Comparison of ENCODE assay signal across 1 cellular context in the genomic region with DNA sequence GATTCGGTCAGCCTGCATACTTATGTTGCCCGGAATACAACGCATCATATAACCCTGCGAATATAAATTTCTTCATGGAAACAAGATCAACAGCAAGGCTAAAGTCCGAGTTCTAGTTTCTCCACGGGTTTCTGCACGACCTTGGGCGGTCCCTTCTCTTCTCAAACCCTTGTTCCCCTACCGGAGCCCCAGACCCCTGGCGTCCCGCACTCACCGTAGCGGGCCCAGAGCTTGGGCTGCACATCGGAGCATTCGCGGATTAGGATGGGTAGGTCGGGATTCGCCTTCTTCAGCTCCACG.
TF ChIP-seq lines count a peak whose summit lies in the region.

No MANE protein-coding gene starts in this region.

TF ChIP-seq in HepG2, 621 proteins besides CTCF, POLR2A, EP300 and RAD21:
- TF ChIP-seq RBM22 (optimal IDR thresholded peaks at IDR 0.05; ENCODE audit: low read length), result peak; percentile 8
- TF ChIP-seq ZNF414 (CRISPR knock-in tag; IDR thresholded peaks at IDR 0.05), result no peak
- TF ChIP-seq FOSL1 (CRISPR knock-in tag; IDR thresholded peaks at IDR 0.05; ENCODE audit: borderline replicate concordance), result no peak
- no peak for TF ChIP-seq ZNF646 (CRISPR knock-in tag; IDR thresholded peaks at IDR 0.05)
- TF ChIP-seq ZFYVE20 (CRISPR knock-in tag; IDR thresholded peaks at IDR 0.05; ENCODE audit: borderline replicate concordance, low read depth), result 0 out of 2 replicates have a peak, but pooled peaks have one; percentile 2
- no peak for TF ChIP-seq ZNF772 (CRISPR knock-in tag; IDR thresholded peaks at IDR 0.05)
- TF ChIP-seq ZNF136 (CRISPR knock-in tag; IDR thresholded peaks at IDR 0.05; ENCODE audit: low read depth), result no peak
- no peak for TF ChIP-seq ZHX2 (IDR thresholded peaks at IDR 0.05; ENCODE audit: low read depth)
- TF ChIP-seq ZHX2 (CRISPR knock-in tag; IDR thresholded peaks at IDR 0.05; ENCODE audit: borderline replicate concordance), result no peak
- TF ChIP-seq ZNF720 (CRISPR knock-in tag; IDR thresholded peaks at IDR 0.05), result no peak
- TF ChIP-seq ZNF556 (CRISPR knock-in tag; IDR thresholded peaks at IDR 0.05; ENCODE audit: borderline replicate concordance), result no peak
- 0 out of 2 replicates have a peak, but pooled peaks have one; percentile 10 for TF ChIP-seq ZSCAN21 (CRISPR knock-in tag; IDR thresholded peaks at IDR 0.05; ENCODE audit: borderline replicate concordance)
- no peak for TF ChIP-seq MTF2 (CRISPR knock-in tag; IDR thresholded peaks at IDR 0.05; ENCODE audit: borderline replicate concordance)
- no peak for TF ChIP-seq ZNF367 (CRISPR knock-in tag; IDR thresholded peaks at IDR 0.05; ENCODE audit: borderline replicate concordance)
- no peak for TF ChIP-seq KAT8 (CRISPR knock-in tag; IDR thresholded peaks at IDR 0.05)
- TF ChIP-seq, protein P1, sequence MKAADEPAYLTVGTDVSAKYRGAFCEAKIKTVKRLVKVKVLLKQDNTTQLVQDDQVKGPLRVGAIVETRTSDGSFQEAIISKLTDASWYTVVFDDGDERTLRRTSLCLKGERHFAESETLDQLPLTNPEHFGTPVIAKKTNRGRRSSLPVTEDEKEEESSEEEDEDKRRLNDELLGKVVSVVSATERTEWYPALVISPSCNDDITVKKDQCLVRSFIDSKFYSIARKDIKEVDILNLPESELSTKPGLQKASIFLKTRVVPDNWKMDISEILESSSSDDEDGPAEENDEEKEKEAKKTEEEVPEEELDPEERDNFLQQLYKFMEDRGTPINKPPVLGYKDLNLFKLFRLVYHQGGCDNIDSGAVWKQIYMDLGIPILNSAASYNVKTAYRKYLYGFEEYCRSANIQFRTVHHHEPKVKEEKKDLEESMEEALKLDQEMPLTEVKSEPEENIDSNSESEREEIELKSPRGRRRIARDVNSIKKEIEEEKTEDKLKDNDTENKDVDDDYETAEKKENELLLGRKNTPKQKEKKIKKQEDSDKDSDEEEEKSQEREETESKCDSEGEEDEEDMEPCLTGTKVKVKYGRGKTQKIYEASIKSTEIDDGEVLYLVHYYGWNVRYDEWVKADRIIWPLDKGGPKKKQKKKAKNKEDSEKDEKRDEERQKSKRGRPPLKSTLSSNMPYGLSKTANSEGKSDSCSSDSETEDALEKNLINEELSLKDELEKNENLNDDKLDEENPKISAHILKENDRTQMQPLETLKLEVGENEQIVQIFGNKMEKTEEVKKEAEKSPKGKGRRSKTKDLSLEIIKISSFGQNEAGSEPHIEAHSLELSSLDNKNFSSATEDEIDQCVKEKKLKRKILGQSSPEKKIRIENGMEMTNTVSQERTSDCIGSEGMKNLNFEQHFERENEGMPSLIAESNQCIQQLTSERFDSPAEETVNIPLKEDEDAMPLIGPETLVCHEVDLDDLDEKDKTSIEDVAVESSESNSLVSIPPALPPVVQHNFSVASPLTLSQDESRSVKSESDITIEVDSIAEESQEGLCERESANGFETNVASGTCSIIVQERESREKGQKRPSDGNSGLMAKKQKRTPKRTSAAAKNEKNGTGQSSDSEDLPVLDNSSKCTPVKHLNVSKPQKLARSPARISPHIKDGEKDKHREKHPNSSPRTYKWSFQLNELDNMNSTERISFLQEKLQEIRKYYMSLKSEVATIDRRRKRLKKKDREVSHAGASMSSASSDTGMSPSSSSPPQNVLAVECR (CRISPR knock-in tag; IDR thresholded peaks at IDR 0.05; ENCODE audit: borderline replicate concordance), result no peak
- TF ChIP-seq SSRP1 (CRISPR knock-in tag; IDR thresholded peaks at IDR 0.05), result peak; percentile 95; the same call in 1 of the 2 replicates
- TF ChIP-seq, protein P2, sequence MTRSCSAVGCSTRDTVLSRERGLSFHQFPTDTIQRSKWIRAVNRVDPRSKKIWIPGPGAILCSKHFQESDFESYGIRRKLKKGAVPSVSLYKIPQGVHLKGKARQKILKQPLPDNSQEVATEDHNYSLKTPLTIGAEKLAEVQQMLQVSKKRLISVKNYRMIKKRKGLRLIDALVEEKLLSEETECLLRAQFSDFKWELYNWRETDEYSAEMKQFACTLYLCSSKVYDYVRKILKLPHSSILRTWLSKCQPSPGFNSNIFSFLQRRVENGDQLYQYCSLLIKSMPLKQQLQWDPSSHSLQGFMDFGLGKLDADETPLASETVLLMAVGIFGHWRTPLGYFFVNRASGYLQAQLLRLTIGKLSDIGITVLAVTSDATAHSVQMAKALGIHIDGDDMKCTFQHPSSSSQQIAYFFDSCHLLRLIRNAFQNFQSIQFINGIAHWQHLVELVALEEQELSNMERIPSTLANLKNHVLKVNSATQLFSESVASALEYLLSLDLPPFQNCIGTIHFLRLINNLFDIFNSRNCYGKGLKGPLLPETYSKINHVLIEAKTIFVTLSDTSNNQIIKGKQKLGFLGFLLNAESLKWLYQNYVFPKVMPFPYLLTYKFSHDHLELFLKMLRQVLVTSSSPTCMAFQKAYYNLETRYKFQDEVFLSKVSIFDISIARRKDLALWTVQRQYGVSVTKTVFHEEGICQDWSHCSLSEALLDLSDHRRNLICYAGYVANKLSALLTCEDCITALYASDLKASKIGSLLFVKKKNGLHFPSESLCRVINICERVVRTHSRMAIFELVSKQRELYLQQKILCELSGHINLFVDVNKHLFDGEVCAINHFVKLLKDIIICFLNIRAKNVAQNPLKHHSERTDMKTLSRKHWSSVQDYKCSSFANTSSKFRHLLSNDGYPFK (CRISPR knock-in tag; IDR thresholded peaks at IDR 0.05; ENCODE audit: borderline replicate concordance), result no peak
- no peak for TF ChIP-seq SMC3 (IDR thresholded peaks at IDR 0.05; ENCODE audit: low read length)
- TF ChIP-seq EEA1 (CRISPR knock-in tag; IDR thresholded peaks at IDR 0.05; ENCODE audit: borderline replicate concordance), result no peak
- TF ChIP-seq ZBTB26 (CRISPR knock-in tag; IDR thresholded peaks at IDR 0.05; ENCODE audit: borderline replicate concordance), result no peak
- TF ChIP-seq ZBTB7A (CRISPR knock-in tag; IDR thresholded peaks at IDR 0.05), result no peak
